ENCODE assay signal across 17 cellular contexts in the genomic region with DNA sequence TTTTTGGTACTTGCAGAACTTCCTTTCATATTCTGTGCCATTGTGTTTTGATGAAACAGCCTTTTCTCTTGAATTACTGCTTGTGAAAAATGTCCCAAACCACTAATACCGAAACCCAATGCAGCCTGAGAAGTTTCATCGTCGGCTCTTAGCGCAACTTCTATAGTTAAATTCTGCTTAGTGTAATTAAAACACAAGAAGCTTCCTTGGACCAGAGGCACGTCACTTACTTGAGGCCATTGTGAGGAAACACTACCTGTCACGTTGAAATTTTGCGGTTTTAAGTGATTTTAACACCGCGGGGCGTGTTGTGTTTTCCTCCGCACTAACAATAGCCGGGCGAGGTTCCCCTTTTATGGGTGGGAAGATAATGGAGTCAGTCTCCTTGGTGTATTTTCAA.
DNase-seq lines count a peak whose midpoint lies in the region; ATAC-seq and TF ChIP-seq lines count a peak whose summit lies in the region.
"Had no signal": no experiment of that assay in that cellular context is flagged by ENCODE, and none has a peak within 500 bp of the region (broad histone marks: within the 10 kb centered on the region; RNA-seq: fewer than 3 reads in every experiment).

No MANE protein-coding gene starts in this region.

- ATAC-seq in CD8-positive, alpha-beta T cell = no peak
- ATAC-seq in body of pancreas = no peak
- ATAC-seq in mucosa of descending colon = peak; percentile 13
- ATAC-seq: left cardiac atrium had no signal

- peak overlapping the region; percentile 8; the same call in 1 of the 2 replicates for H3K9ac ChIP-seq in KMS-11
- H3K9ac ChIP-seq: BLaER1 had no signal

- peak in 1 of 7 experiments; percentile 19 for DNase-seq in CD8-positive, alpha-beta T cell
- no peak for DNase-seq in body of pancreas
- peak in 1 of 3 donors; percentile 24 for DNase-seq in mucosa of descending colon
- no peak for DNase-seq in KBM-7
- DNase-seq in stimulated activated naive CD4-positive, alpha-beta T cell treated with Interleukin-2 at 50 U/mL for 16 hours (lab: John Stamatoyannopoulos, UW) = no peak
- DNase-seq in NCI-H128 (lab: John Stamatoyannopoulos, UW; ENCODE audit: unreplicated experiment) = no peak
- DNase-seq: activated B cell treated with CpG ODN at 0.5 μM for 24 hours; DMS79; hippocampal formation; left cardiac atrium; MG63; NCI-H2029 treated with DMSO at 0.1 percent for 48 hours; NCI-H526; stimulated activated CD4-positive, alpha-beta T cell treated with anti-CD3 and anti-CD28 coated beads, Interleukin-4, amount 100 ng/mL, for 24 hours; stimulated activated CD8-positive, alpha-beta memory T cell treated with anti-CD3 and anti-CD28 coated beads, Interleukin-4, amount 100 ng/mL, for 48 hours had no signal

- H3K36me3 ChIP-seq in CD8-positive, alpha-beta T cell (ENCODE audit: insufficient read depth, low read length) = no peaks in the 10 kb centered on the region
- no peaks in the 10 kb centered on the region for H3K36me3 ChIP-seq in KMS-11 (ENCODE audit: insufficient read depth)
- H3K36me3 ChIP-seq in body of pancreas (replicated peaks in 1 of 2; ENCODE audit: insufficient read depth in 1 of 2, low read depth in 2 of 2) = no peaks in the 10 kb centered on the region
- no peaks in the 10 kb centered on the region for H3K36me3 ChIP-seq in mucosa of descending colon (ENCODE audit: low read depth)
- H3K36me3 ChIP-seq: BLaER1, MG63 had no signal

- H3K36me3 Mint-ChIP-seq in CD8-positive, alpha-beta T cell = peaks cover 3% of the 10 kb centered on the region

- intact Hi-C loops in CD8-positive, alpha-beta T cell (cut with DNase I, micrococcal nuclease) = loop anchor here (10.0 kb wide), 4 partner anchors 283 to 1353 kb away; no protein-coding TSS in a partner anchor
- intact Hi-C loops in body of pancreas (cut with DNase I) (loop anchor here (10.0 kb wide), 1 partner anchor 603 kb away; no protein-coding TSS in a partner anchor), mucosa of descending colon (cut with DNase I, micrococcal nuclease) (loop anchor here in 1 of 2 donors (10.0 kb wide), 1 partner anchor 863 kb away; no protein-coding TSS in a partner anchor)

- WGBS in body of pancreas, 2 donors = 63 to 82% methylated on average over 13 of the region's 13 CpGs

- peaks cover 25% of the 10 kb centered on the region for H3K4me1 Mint-ChIP-seq in CD8-positive, alpha-beta T cell (ENCODE audit: low read depth)

- no peak overlapping the region for H2AFZ ChIP-seq in KMS-11 (ENCODE audit: low read depth)

- peaks cover 12% of the 10 kb centered on the region for H3K4me1 ChIP-seq in CD8-positive, alpha-beta T cell (ENCODE audit: insufficient read depth, low read length)
- H3K4me1 ChIP-seq in KMS-11 (ENCODE audit: low read depth, poor library complexity, severe bottlenecking) = peaks cover 42% of the 10 kb centered on the region
- peaks cover 31% of the 10 kb centered on the region for H3K4me1 ChIP-seq in body of pancreas
- peaks cover 15% of the 10 kb centered on the region for H3K4me1 ChIP-seq in mucosa of descending colon (ENCODE audit: low read depth)

- H3K27me3 Mint-ChIP-seq in CD8-positive, alpha-beta T cell (ENCODE audit: low read depth) = no peaks in the 10 kb centered on the region

- peak overlapping the region; percentile 58 for H3K4me2 ChIP-seq in KMS-11
- H3K4me2 ChIP-seq: BLaER1 had no signal

- in situ Hi-C loops in KBM-7 (cut with MboI; ENCODE audit: low pct_unique_long_range_greater_than_20kb, low sequenced_read_pairs) = loop anchor here (25.0 kb wide), 1 partner anchor 280 kb away; no protein-coding TSS in a partner anchor

- no peaks in the 10 kb centered on the region for H3K79me2 ChIP-seq in KMS-11 (ENCODE audit: insufficient read depth, low read depth)

- H3K9me3 Mint-ChIP-seq in CD8-positive, alpha-beta T cell = no peaks in the 10 kb centered on the region
- H3K9me3 Mint-ChIP-seq: activated B cell treated with CpG ODN at 0.5 μM for 24 hours had no signal

- CTCF ChIA-PET in CD8-positive, alpha-beta T cell (lab: Charles Lee) = interaction anchor here (1.1 to 9.9 kb wide), 3 partner anchors 14 to 911 kb away, joined by 3 to 119 read pairs (median 3); partner anchors contain the start of gene CLYBL

- no peak for TF ChIP-seq POLR2A in body of pancreas (IDR thresholded peaks at IDR 0.05)

- H3K9me3 ChIP-seq in CD8-positive, alpha-beta T cell (ENCODE audit: low read length) = no peaks in the 10 kb centered on the region
- H3K9me3 ChIP-seq in body of pancreas = no peaks in the 10 kb centered on the region
- H3K9me3 ChIP-seq in mucosa of descending colon = no peaks in the 10 kb centered on the region
- H3K9me3 ChIP-seq: BLaER1, MG63 had no signal

- H3K4me3 ChIP-seq in CD8-positive, alpha-beta T cell (ENCODE audit: low read depth, low read length) = no peak overlapping the region
- H3K4me3 ChIP-seq in KMS-11 (IDR thresholded peaks at IDR 0.05; ENCODE audit: insufficient read depth, low read depth, low read length) = no peak overlapping the region
- H3K4me3 ChIP-seq in body of pancreas = no peak overlapping the region
- H3K4me3 ChIP-seq in mucosa of descending colon = no peak overlapping the region
- H3K4me3 ChIP-seq: BLaER1, MG63 had no signal

- H4K20me1 ChIP-seq in KMS-11 (ENCODE audit: insufficient read depth) = no peaks in the 10 kb centered on the region
- H4K20me1 ChIP-seq: BLaER1 had no signal

- H3K27ac Mint-ChIP-seq in CD8-positive, alpha-beta T cell = no peak overlapping the region
- H3K27ac Mint-ChIP-seq: activated B cell treated with CpG ODN at 0.5 μM for 24 hours had no signal

- H3K4me3 Mint-ChIP-seq in CD8-positive, alpha-beta T cell = peak overlapping the region; percentile 23
- H3K4me3 Mint-ChIP-seq: activated B cell treated with CpG ODN at 0.5 μM for 24 hours had no signal

- H3K27me3 ChIP-seq in CD8-positive, alpha-beta T cell (ENCODE audit: insufficient read depth, low read length) = no peaks in the 10 kb centered on the region
- H3K27me3 ChIP-seq in KMS-11 (ENCODE audit: insufficient read depth, low read depth) (no peaks in the 10 kb centered on the region), body of pancreas (no peaks in the 10 kb centered on the region)
- H3K27me3 ChIP-seq: BLaER1, MG63 had no signal

- POLR2A ChIA-PET in CD8-positive, alpha-beta T cell (lab: Charles Lee) = no interaction called here

- H3K27ac ChIP-seq in CD8-positive, alpha-beta T cell (ENCODE audit: low read depth, low read length) = no peak overlapping the region
- H3K27ac ChIP-seq in KMS-11 = peak overlapping the region; percentile 69
- H3K27ac ChIP-seq in body of pancreas = peak overlapping the region; percentile 76 to 88 (median 78)
- H3K27ac ChIP-seq: BLaER1 had no signal

- no peak for TF ChIP-seq CTCF in CD8-positive, alpha-beta T cell (IDR thresholded peaks at IDR 0.05)
- TF ChIP-seq CTCF in KMS-11 (conservative IDR thresholded peaks at IDR 0.05; ENCODE audit: low read depth, low read length) (no peak), body of pancreas (IDR thresholded peaks at IDR 0.05) (no peak), mucosa of descending colon (IDR thresholded peaks at IDR 0.05) (no peak)
